16 cellular contexts compared by ENCODE assay signal in the genomic region with DNA sequence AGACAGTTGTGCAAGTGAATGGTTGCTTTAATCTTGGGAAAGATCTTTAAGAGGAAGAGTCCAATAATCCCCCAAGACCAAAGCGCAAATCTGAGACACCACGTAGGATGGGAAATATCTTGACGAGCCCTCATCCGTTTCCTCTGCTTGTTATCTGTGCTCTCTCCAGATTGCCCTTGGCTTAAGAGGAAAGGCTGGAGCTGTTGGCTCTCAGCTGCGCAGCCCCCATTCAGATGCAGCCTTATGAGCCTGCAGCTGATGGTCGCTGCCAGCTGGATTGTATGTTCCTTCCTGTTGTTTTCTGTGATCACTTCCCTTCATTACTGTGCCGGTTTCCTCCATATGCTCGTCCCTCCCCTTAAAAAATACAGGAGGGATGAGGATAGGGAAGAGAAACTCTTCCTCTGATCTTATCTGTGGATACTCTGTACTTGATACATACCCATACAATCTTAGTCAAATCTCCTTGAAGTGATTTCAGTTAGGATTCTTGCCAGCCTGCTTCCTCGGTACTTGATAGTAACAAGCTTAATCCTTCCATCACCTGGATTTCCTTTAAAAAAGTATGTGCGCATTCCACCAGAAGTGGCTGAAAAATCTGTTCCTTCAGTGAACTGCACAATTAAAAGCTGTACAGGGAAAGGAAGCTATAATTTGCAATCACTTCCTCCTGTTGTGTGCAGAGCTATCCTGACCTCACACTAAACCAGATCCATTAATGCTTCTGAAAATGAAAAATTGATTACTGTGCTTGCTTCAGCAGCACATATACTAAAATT. TPM values are rescaled to one million over a fixed set of nuclear protein-coding genes. Genes with fewer than 3 reads are reported as not detected.
DNase-seq lines count a peak whose midpoint lies in the region; ATAC-seq and TF ChIP-seq lines count a peak whose summit lies in the region.
"Had no signal": no experiment of that assay in that cellular context is flagged by ENCODE, and none has a peak within 500 bp of the region (broad histone marks: within the 10 kb centered on the region; RNA-seq: fewer than 3 reads in every experiment).

No MANE protein-coding gene starts in this region.

- H3K9me3 Mint-ChIP-seq in Caco-2 (ENCODE audit: unreplicated experiment) (no peaks in the 10 kb centered on the region), mesothelial cell of epicardium (no peaks in the 10 kb centered on the region)
- no peaks in the 10 kb centered on the region for H3K9me3 Mint-ChIP-seq in natural killer cell treated with Interleukin-12 subunit alpha and Interleukin-12 subunit beta and Interleukin-15 and Interleukin-18, amount 100 ng/mL, for 72 hours
- H3K9me3 Mint-ChIP-seq: activated CD4-positive, alpha-beta T cell treated with anti-CD3 and anti-CD28 coated beads, Interleukin-2, amount 10 ng/mL, durations not matched to agents 24 days and 14 days; CD14-positive monocyte had no signal

- ATAC-seq in natural killer cell treated with Interleukin-12 subunit alpha and Interleukin-12 subunit beta and Interleukin-15 and Interleukin-18, amount 100 ng/mL, for 72 hours = no peak
- no peak for ATAC-seq in HG02884 (IDR thresholded peaks at IDR 0.05; ENCODE audit: unreplicated experiment)
- ATAC-seq: stimulated activated naive CD8-positive, alpha-beta T cell treated with anti-CD3 and anti-CD28 coated beads, Interleukin-15, Interleukin-2, amounts not matched to agents 100 U/mL and 50 U/mL, for 24 hours had no signal

- H2AFZ ChIP-seq in OCI-LY7 (ENCODE audit: low read length) = no peak overlapping the region

- peaks cover 6% of the 10 kb centered on the region for H3K36me3 Mint-ChIP-seq in Caco-2 (ENCODE audit: insufficient read depth, unreplicated experiment)
- peaks cover 3% of the 10 kb centered on the region for H3K36me3 Mint-ChIP-seq in mesothelial cell of epicardium
- no peaks in the 10 kb centered on the region for H3K36me3 Mint-ChIP-seq in natural killer cell treated with Interleukin-12 subunit alpha and Interleukin-12 subunit beta and Interleukin-15 and Interleukin-18, amount 100 ng/mL, for 72 hours

- POLR2A ChIA-PET in Caco-2 (lab: Charles Lee) = no interaction called here
- POLR2A ChIA-PET in OCI-LY7 (lab: Charles Lee) = interaction anchor here (0.5 to 1.7 kb wide), 4 partner anchors 8 to 326 kb away, joined by 4 to 7 read pairs (median 5); no protein-coding TSS in a partner anchor

- no peak overlapping the region for H3K27ac ChIP-seq in OCI-LY7 (ENCODE audit: low read depth, low read length, poor library complexity, severe bottlenecking)
- H3K27ac ChIP-seq: SJSA1 had no signal

- TF ChIP-seq CTCF in Caco-2 (IDR thresholded peaks at IDR 0.05; ENCODE audit: insufficient read depth in 1 of 2, low read depth in 1 of 2, low read length in 1 of 2, severe bottlenecking in 1 of 2, unreplicated experiment in 1 of 2) = no peak
- no peak for TF ChIP-seq CTCF in OCI-LY7 (conservative IDR thresholded peaks at IDR 0.05; ENCODE audit: low read length)
- no peak for TF ChIP-seq CTCF in foreskin fibroblast (IDR thresholded peaks at IDR 0.05; ENCODE audit: low read depth, low read length)
- TF ChIP-seq CTCF in mesothelial cell of epicardium (IDR thresholded peaks at IDR 0.05; ENCODE audit: unreplicated experiment) = no peak

- H3K4me2 ChIP-seq in OCI-LY7 (ENCODE audit: low read length) = no peak overlapping the region

- H3K4me1 Mint-ChIP-seq in Caco-2 (ENCODE audit: low read depth, unreplicated experiment) (peaks cover 7% of the 10 kb centered on the region), mesothelial cell of epicardium (peaks cover 19% of the 10 kb centered on the region)
- H3K4me1 Mint-ChIP-seq in natural killer cell treated with Interleukin-12 subunit alpha and Interleukin-12 subunit beta and Interleukin-15 and Interleukin-18, amount 100 ng/mL, for 72 hours (ENCODE audit: low read depth in 2 of 2) = no peaks in the 10 kb centered on the region

- intact Hi-C loops in Caco-2 (cut with micrococcal nuclease; ENCODE audit: unreplicated experiment) (no loop called here), OCI-LY7 (cut with micrococcal nuclease; ENCODE audit: unreplicated experiment) (no loop called here)

- CTCF ChIA-PET in Caco-2 (lab: Charles Lee) (no interaction called here), OCI-LY7 (lab: Charles Lee; ENCODE audit: unreplicated experiment) (interaction anchor here (0.8 kb wide), 1 partner anchor 798 kb away, joined by 3 read pairs; no protein-coding TSS in a partner anchor)

- H3K4me1 ChIP-seq in Caco-2 = no peaks in the 10 kb centered on the region
- peaks cover 10% of the 10 kb centered on the region for H3K4me1 ChIP-seq in OCI-LY7 (ENCODE audit: insufficient read depth, low read length, poor library complexity, severe bottlenecking)
- H3K4me1 ChIP-seq: SJSA1 had no signal

- H3K9me2 ChIP-seq in OCI-LY7 (ENCODE audit: insufficient read depth, low read length) = no peaks in the 10 kb centered on the region

- DNase-seq in Caco-2 (no peak), OCI-LY7 (ENCODE audit: low spot score) (peak; percentile 4), foreskin fibroblast (peak; percentile 10 to 37), mesothelial cell of epicardium (ENCODE audit: low spot score in 2 of 2, unreplicated experiment in 2 of 2) (no peak), 8988T (no peak), hepatic stellate cell (ENCODE audit: low spot score) (no peak)
- no peak for DNase-seq in natural killer cell treated with Interleukin-12 subunit alpha and Interleukin-12 subunit beta and Interleukin-15 and Interleukin-18, amount 100 ng/mL, for 72 hours (ENCODE audit: low spot score)
- DNase-seq: activated CD4-positive, alpha-beta T cell treated with anti-CD3 and anti-CD28 coated beads, Interleukin-2, amount 10 ng/mL, durations not matched to agents 24 days and 14 days; GOT3; kidney; NCI-H1105 treated with DMSO at 0.1 percent for 48 hours; NCI-H526 treated with DMSO at 0.1 percent for 48 hours; stimulated activated naive CD8-positive, alpha-beta T cell treated with anti-CD3 and anti-CD28 coated beads, Interleukin-15, Interleukin-2, amounts not matched to agents 100 U/mL and 50 U/mL, for 24 hours had no signal

- H3K27me3 Mint-ChIP-seq in Caco-2 (ENCODE audit: insufficient read depth, unreplicated experiment) = no peaks in the 10 kb centered on the region
- H3K27me3 Mint-ChIP-seq in mesothelial cell of epicardium (ENCODE audit: low read depth) = no peaks in the 10 kb centered on the region
- no peaks in the 10 kb centered on the region for H3K27me3 Mint-ChIP-seq in natural killer cell treated with Interleukin-12 subunit alpha and Interleukin-12 subunit beta and Interleukin-15 and Interleukin-18, amount 100 ng/mL, for 72 hours
- H3K27me3 Mint-ChIP-seq: activated CD4-positive, alpha-beta T cell treated with anti-CD3 and anti-CD28 coated beads, Interleukin-2, amount 10 ng/mL, durations not matched to agents 24 days and 14 days had no signal

- BruUV-seq in Caco-2 (replicated peaks; lab: Mats Ljungman, UMichigan) = no TSS peak
- no TSS peak for BruUV-seq in OCI-LY7 (replicated peaks; lab: Mats Ljungman, UMichigan)

- H3K4me3 ChIP-seq in Caco-2 (ENCODE audit: low read depth, low read length) (no peak overlapping the region), OCI-LY7 (ENCODE audit: low read depth, low read length, poor library complexity, severe bottlenecking) (no peak overlapping the region), foreskin fibroblast (ENCODE audit: low read depth in 1 of 2, low read length in 2 of 2) (no peak overlapping the region)
- H3K4me3 ChIP-seq: SJSA1 had no signal

- H3K27me3 ChIP-seq in Caco-2 (replicated peaks; ENCODE audit: control insufficient read depth, insufficient read depth, low read length) = no peaks in the 10 kb centered on the region
- H3K27me3 ChIP-seq: SJSA1 had no signal

- H3K27ac Mint-ChIP-seq in Caco-2 (ENCODE audit: unreplicated experiment) = peak overlapping the region; percentile 45
- H3K27ac Mint-ChIP-seq in mesothelial cell of epicardium = peak overlapping the region; percentile 71
- no peak overlapping the region for H3K27ac Mint-ChIP-seq in natural killer cell treated with Interleukin-12 subunit alpha and Interleukin-12 subunit beta and Interleukin-15 and Interleukin-18, amount 100 ng/mL, for 72 hours
- H3K27ac Mint-ChIP-seq: activated CD4-positive, alpha-beta T cell treated with anti-CD3 and anti-CD28 coated beads, Interleukin-2, amount 10 ng/mL, durations not matched to agents 24 days and 14 days had no signal

- H3K4me3 Mint-ChIP-seq in Caco-2 (ENCODE audit: unreplicated experiment) (no peak overlapping the region), mesothelial cell of epicardium (no peak overlapping the region)
- H3K4me3 Mint-ChIP-seq in natural killer cell treated with Interleukin-12 subunit alpha and Interleukin-12 subunit beta and Interleukin-15 and Interleukin-18, amount 100 ng/mL, for 72 hours = no peak overlapping the region
- H3K4me3 Mint-ChIP-seq: activated CD4-positive, alpha-beta T cell treated with anti-CD3 and anti-CD28 coated beads, Interleukin-2, amount 10 ng/mL, durations not matched to agents 24 days and 14 days had no signal

- H3K9me3 ChIP-seq in Caco-2 (no peaks in the 10 kb centered on the region), OCI-LY7 (ENCODE audit: low read length) (no peaks in the 10 kb centered on the region)
- H3K9me3 ChIP-seq: SJSA1 had no signal

- H4K20me1 ChIP-seq in OCI-LY7 (ENCODE audit: insufficient read depth, low read length) = no peaks in the 10 kb centered on the region

- H3K36me3 ChIP-seq in Caco-2 (ENCODE audit: control insufficient read depth, insufficient read depth, low read length) = no peaks in the 10 kb centered on the region
- peaks cover 8% of the 10 kb centered on the region; the same call in 1 of the 2 replicates for H3K36me3 ChIP-seq in OCI-LY7 (ENCODE audit: insufficient read depth, low read length)
- H3K36me3 ChIP-seq: SJSA1 had no signal

- no peaks in the 10 kb centered on the region for H3K79me2 ChIP-seq in OCI-LY7 (ENCODE audit: insufficient read depth, low read depth, low read length)

RNA-seq across cellular contexts. Expression of gene PWWP2A, which starts 47.5 kb away (rescaled TPM):
- total RNA-seq in Caco-2 (2022) (34.4 and 36.7 TPM in 2 replicates), OCI-LY7 (2022) (27.3 and 28.3 TPM in 2 replicates), mesothelial cell of epicardium (29.5 to 32.5 TPM (median 30.9 TPM) in 3 replicates)
- total RNA-seq in OCI-LY7 (2014; rRNA removed; shearing (Covaris generic)) = 28.4 and 28.5 TPM in 2 replicates
- 10 to 100 TPM; 22.8 to 30.6 TPM for total RNA-seq in natural killer cell treated with Interleukin-12 subunit alpha and Interleukin-12 subunit beta and Interleukin-15 and Interleukin-18, amount 100 ng/mL, for 72 hours

Comparison
In these comparisons a context has a peak if more than half of its experiments do, and no peak if none do; other contexts are left out.
1. DNase-seq: peak in OCI-LY7 (single experiment) and foreskin fibroblast (2 of 2); none in Caco-2 (0 of 2), mesothelial cell of epicardium (0 of 2), natural killer cell treated with Interleukin-12 subunit alpha and Interleukin-12 subunit beta and Interleukin-15 and Interleukin-18, amount 100 ng/mL, for 72 hours (single experiment), 8988T (single experiment) and hepatic stellate cell (single experiment).
2. H3K27ac Mint-ChIP-seq: peak in Caco-2 (single experiment) and mesothelial cell of epicardium (single experiment); none in natural killer cell treated with Interleukin-12 subunit alpha and Interleukin-12 subunit beta and Interleukin-15 and Interleukin-18, amount 100 ng/mL, for 72 hours (0 of 2).